16 cellular contexts compared by ENCODE assay signal in the genomic region with DNA sequence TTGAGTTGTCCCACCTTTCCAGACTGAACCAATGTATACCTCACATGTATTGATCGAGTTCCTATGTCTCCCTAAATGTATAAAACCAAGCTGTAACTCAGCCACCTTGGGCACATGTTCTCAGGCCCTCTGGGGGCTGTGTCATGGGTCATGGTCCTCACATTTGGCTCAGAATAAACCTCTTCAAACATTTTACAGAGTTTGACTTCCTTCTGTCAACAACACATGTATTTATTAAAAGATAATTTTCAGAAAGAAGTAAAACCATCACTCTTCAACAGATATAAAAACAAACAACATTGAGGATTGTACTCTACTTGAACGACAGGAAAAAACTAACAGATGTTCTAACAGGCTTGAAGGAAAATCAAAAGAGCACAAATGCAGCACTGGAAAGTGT.
"Had no signal": no experiment of that assay in that cellular context is flagged by ENCODE, and none has a peak within 500 bp of the region (broad histone marks: within the 10 kb centered on the region; RNA-seq: fewer than 3 reads in every experiment).

No MANE protein-coding gene starts in this region.

- H3K9me3 ChIP-seq: left lung, prostate gland, thoracic aorta had no signal

- H3K36me3 ChIP-seq: left lung, prostate gland, thoracic aorta had no signal

- DNase-seq: activated CD4-positive, alpha-beta T cell treated with anti-CD3 and anti-CD28 coated beads for 48 hours; activated effector memory CD4-positive, alpha-beta T cell treated with Interleukin-2 at 50 U/mL for 16 hours; activated T-cell treated with anti-CD3 and anti-CD28 coated beads for 4 hours; dorsolateral prefrontal cortex; stimulated activated CD4-positive, alpha-beta T cell treated with anti-CD3 and anti-CD28 coated beads, Interleukin-4, amount 100 ng/mL, for 24 hours; stimulated activated naive CD8-positive, alpha-beta T cell treated with anti-CD3 and anti-CD28 coated beads, Interleukin-15, amount 100 ng/mL, for 72 hours had no signal

- H3K4me3 Mint-ChIP-seq: stimulated activated naive CD8-positive, alpha-beta T cell treated with anti-CD3 and anti-CD28 coated beads, Interleukin-15, amount 100 ng/mL, for 72 hours; WTC11 had no signal

- H3K4me1 ChIP-seq: prostate gland had no signal

- ATAC-seq: activated naive CD4-positive, alpha-beta T cell treated with anti-CD3 and anti-CD28 coated beads, Interleukin-2, amount 50 U/mL, for 72 hours; esophagus mucosa; left lung; SK-N-SH treated with all-trans-retinoic acid at 6 μM for 48 hours; stimulated activated naive CD8-positive, alpha-beta T cell treated with anti-CD3 and anti-CD28 coated beads, Interleukin-15, amount 100 ng/mL, for 72 hours; WTC11 had no signal

- H3K27me3 ChIP-seq: dorsolateral prefrontal cortex had no signal

- H3K9me3 Mint-ChIP-seq: activated naive CD4-positive, alpha-beta T cell treated with anti-CD3 and anti-CD28 coated beads, Interleukin-2, amount 50 U/mL, for 72 hours; stimulated activated naive CD8-positive, alpha-beta T cell treated with anti-CD3 and anti-CD28 coated beads, Interleukin-15, amount 100 ng/mL, for 72 hours had no signal

- H3K4me3 ChIP-seq: dorsolateral prefrontal cortex, left lung, prostate gland, thoracic aorta had no signal

- H3K27ac Mint-ChIP-seq: activated naive CD4-positive, alpha-beta T cell treated with anti-CD3 and anti-CD28 coated beads, Interleukin-2, amount 50 U/mL, for 72 hours; stimulated activated naive CD8-positive, alpha-beta T cell treated with anti-CD3 and anti-CD28 coated beads, Interleukin-15, amount 100 ng/mL, for 72 hours had no signal

- FAIRE-seq: endometrium, islet of Langerhans, urothelium cell line had no signal

- H3K27ac ChIP-seq: dorsolateral prefrontal cortex, left lung, prostate gland had no signal
